Comparison of ENCODE assay signal across 35 cellular contexts in genomic region chr9:17936365-17936764, GRCh38.
"Had no signal": no experiment of that assay in that cellular context is flagged by ENCODE, and none has a peak within 500 bp of the region (broad histone marks: within the 10 kb centered on the region; RNA-seq: fewer than 3 reads in every experiment).

No MANE protein-coding gene starts in this region.

- H3K27ac ChIP-seq: adrenal gland, body of pancreas, brain microvascular endothelial cell, breast epithelium, VCaP had no signal

- H3K36me3 ChIP-seq: adrenal gland, brain microvascular endothelial cell, breast epithelium had no signal

- DNase-seq: activated B cell treated with CpG ODN at 0.5 μM for 24 hours; activated CD4-positive, alpha-beta memory T cell treated with anti-CD3 and anti-CD28 coated beads for 36 hours; activated CD4-positive, alpha-beta T cell treated with anti-CD3 and anti-CD28 coated beads for 4 hours; activated CD4-positive, alpha-beta T cell treated with anti-CD3 and anti-CD28 coated beads, Interleukin-2, amount 10 ng/mL, durations not matched to agents 24 days and 14 days; activated CD4-positive, alpha-beta T cell treated with anti-CD3 and anti-CD28 coated beads, Interleukin-2, amount 50 U/mL, for 1 hour; activated CD4-positive, alpha-beta T cell treated with anti-CD3 and anti-CD28 coated beads, Interleukin-2, amount 50 U/mL, for 4 hours; activated CD4-positive, CD25-positive, alpha-beta regulatory T cell treated with anti-CD3 and anti-CD28 coated beads, Interleukin-2, amount 50 U/mL, for 72 hours; activated CD8-positive, alpha-beta memory T cell treated with anti-CD3 and anti-CD28 coated beads, Interleukin-2, amount 50 U/mL, for 4 hours; activated CD8-positive, alpha-beta T cell treated with anti-CD3 and anti-CD28 coated beads for 36 hours; activated effector memory CD4-positive, alpha-beta T cell treated with anti-CD3 and anti-CD28 coated beads, Interleukin-2, amount 50 U/mL, for 16 hours; activated gamma-delta T cell treated with Interleukin-2 at 50 U/mL for 16 hours; activated naive CD4-positive, alpha-beta T cell; activated naive CD4-positive, alpha-beta T cell treated with anti-CD3 and anti-CD28 coated beads for 36 hours; activated naive CD4-positive, alpha-beta T cell treated with anti-CD3 and anti-CD28 coated beads, Interleukin-2, amount 50 U/mL, for 16 hours; activated naive CD8-positive, alpha-beta T cell treated with anti-CD3 and anti-CD28 coated beads for 36 hours; activated T-cell treated with anti-CD3 and anti-CD28 coated beads for 4 hours; activated T-cell treated with anti-CD3 and anti-CD28 coated beads, Interleukin-2, amount 50 U/mL, for 1 hour; activated T-cell treated with anti-CD3 and anti-CD28 coated beads, Interleukin-2, amount 50 U/mL, for 4 hours; activated T-cell treated with anti-CD3 and anti-CD28 coated beads, Interleukin-2, amount 50 U/mL, for 72 hours; adrenal gland; amniotic stem cell; aorta; body of pancreas; brain microvascular endothelial cell; central memory CD4-positive, alpha-beta T cell; T-helper 1 cell; T-helper 2 cell; T-helper 9 cell had no signal

- H3K27me3 ChIP-seq: adrenal gland, body of pancreas, brain microvascular endothelial cell, breast epithelium had no signal

- H3K4me1 ChIP-seq: adrenal gland, body of pancreas, breast epithelium had no signal

- H3K4me3 Mint-ChIP-seq: activated B cell treated with CpG ODN at 0.5 μM for 24 hours; activated CD4-positive, alpha-beta memory T cell treated with anti-CD3 and anti-CD28 coated beads for 36 hours; activated CD4-positive, alpha-beta T cell treated with anti-CD3 and anti-CD28 coated beads, Interleukin-2, amount 10 ng/mL, durations not matched to agents 24 days and 14 days; activated CD8-positive, alpha-beta T cell treated with anti-CD3 and anti-CD28 coated beads for 36 hours; activated naive CD4-positive, alpha-beta T cell treated with anti-CD3 and anti-CD28 coated beads for 36 hours; activated naive CD8-positive, alpha-beta T cell treated with anti-CD3 and anti-CD28 coated beads for 36 hours; activated T-cell treated with anti-CD3 and anti-CD28 coated beads, Interleukin-2, amount 50 U/mL, for 4 hours; activated T-cell treated with anti-CD3 and anti-CD28 coated beads, Interleukin-2, amount 50 U/mL, for 72 hours; activated T-helper 1 cell treated with anti-CD3 and anti-CD28 coated beads, Interleukin-12 subunit alpha, Interleukin-12 subunit beta, Interleukin-2, Interleukin-4 antibody, amounts not matched to agents 30 ng/mL and 10 ng/mL and 1 ng/mL, durations not matched to agents 14 hours and 24 hours and 36 hours; activated T-helper 17 cell treated with anti-CD3 and anti-CD28 coated beads, Interleukin-2, amount 50 U/mL, for 72 hours; T-helper 1 cell treated with Interleukin-12 subunit alpha and Interleukin-12 subunit beta and Interleukin-4 antibody, amounts not matched to agents 30 μg/mL and 1 μg/mL, for 36 hours; T-helper 2 cell treated with Interferon-gamma antibody and Interleukin-4, amounts not matched to agents 5 μg/mL and 100 μg/mL, for 36 hours had no signal

- H3K36me3 Mint-ChIP-seq: activated CD4-positive, alpha-beta memory T cell treated with anti-CD3 and anti-CD28 coated beads for 36 hours; activated naive CD4-positive, alpha-beta T cell treated with anti-CD3 and anti-CD28 coated beads, Interleukin-2, amount 50 U/mL, for 72 hours; activated naive CD8-positive, alpha-beta T cell treated with anti-CD3 and anti-CD28 coated beads for 36 hours had no signal

- H3K27me3 Mint-ChIP-seq: activated B cell treated with CpG ODN at 0.5 μM for 24 hours; activated CD4-positive, alpha-beta memory T cell treated with anti-CD3 and anti-CD28 coated beads for 36 hours; activated CD4-positive, alpha-beta T cell treated with anti-CD3 and anti-CD28 coated beads, Interleukin-2, amount 10 ng/mL, durations not matched to agents 24 days and 14 days; activated CD8-positive, alpha-beta T cell treated with anti-CD3 and anti-CD28 coated beads for 36 hours; activated naive CD8-positive, alpha-beta T cell treated with anti-CD3 and anti-CD28 coated beads for 36 hours; activated T-helper 17 cell treated with anti-CD3 and anti-CD28 coated beads, Interleukin-2, amount 50 U/mL, for 72 hours had no signal

- ATAC-seq: activated CD8-positive, alpha-beta T cell treated with anti-CD3 and anti-CD28 coated beads for 36 hours; activated naive CD4-positive, alpha-beta T cell treated with anti-CD3 and anti-CD28 coated beads, Interleukin-2, amount 50 U/mL, for 72 hours; activated T-cell treated with anti-CD3 and anti-CD28 coated beads, Interleukin-2, amount 50 U/mL, for 4 hours; activated T-cell treated with anti-CD3 and anti-CD28 coated beads, Interleukin-2, amount 50 U/mL, for 72 hours; activated T-helper 17 cell treated with anti-CD3 and anti-CD28 coated beads, Interleukin-2, amount 50 U/mL, for 72 hours; body of pancreas had no signal

- H3K9me3 Mint-ChIP-seq: activated CD4-positive, alpha-beta memory T cell treated with anti-CD3 and anti-CD28 coated beads for 36 hours; activated CD4-positive, alpha-beta T cell treated with anti-CD3 and anti-CD28 coated beads, Interleukin-2, amount 10 ng/mL, durations not matched to agents 24 days and 14 days; activated CD8-positive, alpha-beta T cell treated with anti-CD3 and anti-CD28 coated beads for 36 hours; activated naive CD8-positive, alpha-beta T cell treated with anti-CD3 and anti-CD28 coated beads for 36 hours; activated T-helper 1 cell treated with anti-CD3 and anti-CD28 coated beads, Interleukin-12 subunit alpha, Interleukin-12 subunit beta, Interleukin-2, Interleukin-4 antibody, amounts not matched to agents 30 ng/mL and 10 ng/mL and 1 ng/mL, durations not matched to agents 14 hours and 24 hours and 36 hours; T-helper 2 cell treated with Interferon-gamma antibody and Interleukin-4, amounts not matched to agents 5 μg/mL and 100 μg/mL, for 36 hours had no signal

- H3K4me3 ChIP-seq: adrenal gland, body of pancreas, breast epithelium had no signal

- H3K27ac Mint-ChIP-seq: activated B cell treated with CpG ODN at 0.5 μM for 24 hours; activated CD4-positive, alpha-beta memory T cell treated with anti-CD3 and anti-CD28 coated beads for 36 hours; activated CD4-positive, alpha-beta T cell treated with anti-CD3 and anti-CD28 coated beads, Interleukin-2, amount 10 ng/mL, durations not matched to agents 24 days and 14 days; activated CD8-positive, alpha-beta T cell treated with anti-CD3 and anti-CD28 coated beads for 36 hours; activated naive CD4-positive, alpha-beta T cell treated with anti-CD3 and anti-CD28 coated beads for 36 hours; activated naive CD4-positive, alpha-beta T cell treated with anti-CD3 and anti-CD28 coated beads, Interleukin-2, amount 50 U/mL, for 72 hours; activated naive CD8-positive, alpha-beta T cell treated with anti-CD3 and anti-CD28 coated beads for 36 hours; activated T-cell treated with anti-CD3 and anti-CD28 coated beads, Interleukin-2, amount 50 U/mL, for 72 hours; activated T-helper 1 cell treated with anti-CD3 and anti-CD28 coated beads, Interleukin-12 subunit alpha, Interleukin-12 subunit beta, Interleukin-2, Interleukin-4 antibody, amounts not matched to agents 30 ng/mL and 10 ng/mL and 1 ng/mL, durations not matched to agents 14 hours and 24 hours and 36 hours; activated T-helper 17 cell treated with anti-CD3 and anti-CD28 coated beads, Interleukin-2, amount 50 U/mL, for 72 hours; T-helper 1 cell treated with Interleukin-12 subunit alpha and Interleukin-12 subunit beta and Interleukin-4 antibody, amounts not matched to agents 30 μg/mL and 1 μg/mL, for 36 hours; T-helper 2 cell treated with Interferon-gamma antibody and Interleukin-4, amounts not matched to agents 5 μg/mL and 100 μg/mL, for 36 hours had no signal

- H3K4me1 Mint-ChIP-seq: activated B cell treated with CpG ODN at 0.5 μM for 24 hours; activated CD4-positive, alpha-beta T cell treated with anti-CD3 and anti-CD28 coated beads, Interleukin-2, amount 10 ng/mL, durations not matched to agents 24 days and 14 days; activated naive CD8-positive, alpha-beta T cell treated with anti-CD3 and anti-CD28 coated beads for 36 hours; activated T-helper 17 cell treated with anti-CD3 and anti-CD28 coated beads, Interleukin-2, amount 50 U/mL, for 72 hours had no signal

- H3K9me3 ChIP-seq: adrenal gland, body of pancreas, breast epithelium had no signal
